ENCODE assay signal across 22 cellular contexts in genomic region chr2:46520108-46520507, GRCh38. TPM values are rescaled to one million over a fixed set of nuclear protein-coding genes. Genes with fewer than 3 reads are reported as not detected.
DNase-seq lines count a peak whose midpoint lies in the region; ATAC-seq and TF ChIP-seq lines count a peak whose summit lies in the region.
"Had no signal": no experiment of that assay in that cellular context is flagged by ENCODE, and none has a peak within 500 bp of the region (broad histone marks: within the 10 kb centered on the region; RNA-seq: fewer than 3 reads in every experiment).

No MANE protein-coding gene starts in this region.

- TF ChIP-seq POLR2A in stomach (IDR thresholded peaks at IDR 0.05) = no peak

- ATAC-seq in natural killer cell treated with Interleukin-12 subunit alpha and Interleukin-12 subunit beta and Interleukin-15 and Interleukin-18, amount 100 ng/mL, for 72 hours = no peak
- ATAC-seq: K562 had no signal

- no peaks in the 10 kb centered on the region for H3K9me3 ChIP-seq in esophagus (ENCODE audit: control insufficient read depth in 2 of 2, insufficient read depth in 1 of 2, low read depth in 1 of 2, low read length in 1 of 2)
- H3K9me3 ChIP-seq in stomach = peaks cover 0 to 20% (median 3%) of the 10 kb centered on the region in 4 donors

- H3K27ac Mint-ChIP-seq in natural killer cell treated with Interleukin-12 subunit alpha and Interleukin-12 subunit beta and Interleukin-15 and Interleukin-18, amount 100 ng/mL, for 72 hours = peak overlapping the region in 1 of 2 donors; percentile 52
- H3K27ac Mint-ChIP-seq: activated CD4-positive, alpha-beta T cell treated with anti-CD3 and anti-CD28 coated beads, Interleukin-2, amount 10 ng/mL, durations not matched to agents 7 days and 5 days had no signal

- intact Hi-C loops in stomach (cut with DNase I; ENCODE audit: low total_unique reads) = no loop called here

- peak overlapping the region; percentile 42 to 68 for H3K27ac ChIP-seq in esophagus (ENCODE audit: low read depth in 2 of 2, low read length in 1 of 2)
- H3K27ac ChIP-seq in stomach = peak overlapping the region in 4 of 5 donors; percentile 21 to 43 (median 40)
- H3K27ac ChIP-seq: thoracic aorta had no signal

- WGBS in esophagus, 2 donors = 71 to 76% methylated on average over 8 of the region's 8 CpGs
- WGBS in stomach, 5 donors = 64 to 76% (median 67%) methylated on average over 8 of the region's 8 CpGs

- H3K27me3 Mint-ChIP-seq in natural killer cell treated with Interleukin-12 subunit alpha and Interleukin-12 subunit beta and Interleukin-15 and Interleukin-18, amount 100 ng/mL, for 72 hours = no peaks in the 10 kb centered on the region
- H3K27me3 Mint-ChIP-seq: activated CD4-positive, alpha-beta T cell treated with anti-CD3 and anti-CD28 coated beads, Interleukin-2, amount 10 ng/mL, durations not matched to agents 7 days and 5 days; central memory CD8-positive, alpha-beta T cell had no signal

- H3K4me3 Mint-ChIP-seq in natural killer cell treated with Interleukin-12 subunit alpha and Interleukin-12 subunit beta and Interleukin-15 and Interleukin-18, amount 100 ng/mL, for 72 hours = no peak overlapping the region
- H3K4me3 Mint-ChIP-seq: activated CD4-positive, alpha-beta T cell treated with anti-CD3 and anti-CD28 coated beads, Interleukin-2, amount 10 ng/mL, durations not matched to agents 7 days and 5 days; central memory CD8-positive, alpha-beta T cell had no signal

- TF ChIP-seq CTCF in stomach (IDR thresholded peaks at IDR 0.05) = no peak

- H3K4me1 ChIP-seq in esophagus (ENCODE audit: control insufficient read depth in 2 of 2, insufficient read depth in 2 of 2, low read length in 1 of 2) (peaks cover 0 to 2% of the 10 kb centered on the region in 2 donors), stomach (peaks cover 0 to 8% (median 6%) of the 10 kb centered on the region in 4 donors)
- H3K4me1 ChIP-seq: Caco-2 had no signal

- peaks cover 17% of the 10 kb centered on the region for H3K36me3 Mint-ChIP-seq in natural killer cell treated with Interleukin-12 subunit alpha and Interleukin-12 subunit beta and Interleukin-15 and Interleukin-18, amount 100 ng/mL, for 72 hours

- H3K9me3 Mint-ChIP-seq in natural killer cell treated with Interleukin-12 subunit alpha and Interleukin-12 subunit beta and Interleukin-15 and Interleukin-18, amount 100 ng/mL, for 72 hours = peaks cover 9% of the 10 kb centered on the region

- no peak for TF ChIP-seq EP300 in stomach (IDR thresholded peaks at IDR 0.05)

- H3K4me3 ChIP-seq in esophagus (ENCODE audit: low read depth in 1 of 2, low read length in 2 of 2) (no peak overlapping the region), stomach (no peak overlapping the region)
- H3K4me3 ChIP-seq: hepatocyte, K562, thoracic aorta had no signal

- no peaks in the 10 kb centered on the region for H3K36me3 ChIP-seq in esophagus (ENCODE audit: control insufficient read depth in 2 of 2, insufficient read depth in 2 of 2, low read length in 1 of 2)
- no peaks in the 10 kb centered on the region for H3K36me3 ChIP-seq in stomach
- H3K36me3 ChIP-seq: thoracic aorta had no signal

- peaks cover 4 to 15% of the 10 kb centered on the region in 2 donors for H3K4me1 Mint-ChIP-seq in natural killer cell treated with Interleukin-12 subunit alpha and Interleukin-12 subunit beta and Interleukin-15 and Interleukin-18, amount 100 ng/mL, for 72 hours (ENCODE audit: low read depth in 2 of 2)
- H3K4me1 Mint-ChIP-seq: activated CD4-positive, alpha-beta T cell treated with anti-CD3 and anti-CD28 coated beads, Interleukin-2, amount 10 ng/mL, durations not matched to agents 7 days and 5 days had no signal

- DNase-seq in NCI-H524 (lab: John Stamatoyannopoulos, UW) (peak; percentile 94 to 97), left kidney (ENCODE audit: low read depth, low spot score) (peak; percentile 47), stomach (no peak)
- DNase-seq in activated naive CD4-positive, alpha-beta T cell treated with Interleukin-2 at 50 U/mL for 16 hours = no peak
- DNase-seq in natural killer cell treated with Interleukin-12 subunit alpha and Interleukin-12 subunit beta and Interleukin-15 and Interleukin-18, amount 100 ng/mL, for 72 hours (ENCODE audit: low spot score) = no peak
- DNase-seq in activated CD4-positive, alpha-beta T cell treated with anti-CD3 and anti-CD28 coated beads for 1 hour = no peak
- DNase-seq: activated CD4-positive, alpha-beta T cell treated with anti-CD3 and anti-CD28 coated beads, Interleukin-2, amount 10 ng/mL, durations not matched to agents 7 days and 5 days; anterior cingulate cortex; Caco-2; effector CD4-positive, alpha-beta T cell; islet precursor cell; NCI-H187 treated with DMSO at 0.1 percent for 48 hours; NCI-H446 had no signal

- H3K27me3 ChIP-seq in esophagus (ENCODE audit: control insufficient read depth in 1 of 2, insufficient read depth in 2 of 2, low read length in 2 of 2) (no peaks in the 10 kb centered on the region), stomach (no peaks in the 10 kb centered on the region)
- H3K27me3 ChIP-seq: hepatocyte had no signal

RNA-seq across cellular contexts. Expression of gene RHOQ, which starts 22.2 kb away (rescaled TPM):
- polyA plus RNA-seq in esophagus = 10 to 100 TPM in 1 of 2 donors, 1 to 10 TPM in 1; 7.2 to 11.4 TPM
- total RNA-seq in stomach = 100 to 1,000 TPM in 1 of 5 donors, 10 to 100 TPM in 3, 1 to 10 TPM in 1; 4.9 to 102 (median 92.0) TPM
- polyA plus RNA-seq in stomach = 10 to 100 TPM; 22.4 to 48.0 (median 37.9) TPM
- 10 to 100 TPM; 36.8 to 49.1 TPM for total RNA-seq in natural killer cell treated with Interleukin-12 subunit alpha and Interleukin-12 subunit beta and Interleukin-15 and Interleukin-18, amount 100 ng/mL, for 72 hours

RNA-seq across cellular contexts. Expression of gene ATP6V1E2, which starts 22.3 kb away (rescaled TPM):
- polyA plus RNA-seq in esophagus (1 to 10 TPM; 1.3 to 1.6 TPM), stomach (1 to 10 TPM; 2.0 to 4.9 (median 2.8) TPM)
- total RNA-seq in stomach = 10 to 100 TPM in 2 of 5 donors, 1 to 10 TPM in 1, under 1 TPM in 1, not detected in 1; 0.89 to 38.2 (median 10.0) TPM
- total RNA-seq in natural killer cell treated with Interleukin-12 subunit alpha and Interleukin-12 subunit beta and Interleukin-15 and Interleukin-18, amount 100 ng/mL, for 72 hours = 1 to 10 TPM; 3.7 to 7.2 TPM

RNA-seq across cellular contexts. Expression of gene TMEM247, which starts 40.7 kb away (rescaled TPM):
- not detected for polyA plus RNA-seq in esophagus
- not detected for total RNA-seq in stomach
- not detected for polyA plus RNA-seq in stomach
- total RNA-seq in natural killer cell treated with Interleukin-12 subunit alpha and Interleukin-12 subunit beta and Interleukin-15 and Interleukin-18, amount 100 ng/mL, for 72 hours = not detected
- total RNA-seq: activated CD4-positive, alpha-beta T cell treated with anti-CD3 and anti-CD28 coated beads, Interleukin-2, amount 10 ng/mL, durations not matched to agents 7 days and 5 days; Caco-2; hepatocyte; mesenteric fat pad; posterior vena cava; thoracic aorta had no signal
- polyA plus RNA-seq: BJ, hepatocyte, neural cell had no signal

Comparison
In these comparisons a context has a peak if more than half of its experiments do, and no peak if none do; other contexts are left out.
1. DNase-seq: peak in NCI-H524 (2 of 2) and left kidney (single experiment); none in stomach (single experiment), activated naive CD4-positive, alpha-beta T cell treated with Interleukin-2 at 50 U/mL for 16 hours (single experiment), natural killer cell treated with Interleukin-12 subunit alpha and Interleukin-12 subunit beta and Interleukin-15 and Interleukin-18, amount 100 ng/mL, for 72 hours (single experiment) and activated CD4-positive, alpha-beta T cell treated with anti-CD3 and anti-CD28 coated beads for 1 hour (single experiment).